ENCODE assay signal across 1 cellular context in genomic region chr3:13520326-13520880, GRCh38.
A peak's percentile ranks its signal among the peaks of the same experiment; 100 is the strongest.
TF ChIP-seq lines count a peak whose summit lies in the region.

No MANE protein-coding gene starts in this region.

TF ChIP-seq in HepG2, 621 proteins besides CTCF, POLR2A, EP300 and RAD21:
- 0 out of 2 replicates have a peak, but pooled peaks have one; percentile 58 for TF ChIP-seq ZNF629 (CRISPR knock-in tag; conservative IDR thresholded peaks at IDR 0.05)
- TF ChIP-seq CENPBD1 (CRISPR knock-in tag; IDR thresholded peaks at IDR 0.05; ENCODE audit: borderline replicate concordance, low read depth), result no peak
